Comparison of ENCODE assay signal across 10 cellular contexts in genomic region chr6:3232017-3232838, GRCh38. TPM values are rescaled to one million over a fixed set of nuclear protein-coding genes. Genes with fewer than 3 reads are reported as not detected.
A peak's percentile ranks its signal among the peaks of the same experiment; 100 is the strongest.
DNase-seq lines count a peak whose midpoint lies in the region; ATAC-seq and TF ChIP-seq lines count a peak whose summit lies in the region.
"Had no signal": no experiment of that assay in that cellular context is flagged by ENCODE, and none has a peak within 500 bp of the region (broad histone marks: within the 10 kb centered on the region; RNA-seq: fewer than 3 reads in every experiment).

No MANE protein-coding gene starts in this region.

- no peak for TF ChIP-seq CTCF in right atrium auricular region (IDR thresholded peaks at IDR 0.05)
- TF ChIP-seq CTCF in cardiac fibroblast (IDR thresholded peaks at IDR 0.05; ENCODE audit: low read depth, low read length): no peak
- no peak for TF ChIP-seq CTCF in vagina (IDR thresholded peaks at IDR 0.05)

- no peak for TF ChIP-seq POLR2A in vagina (IDR thresholded peaks at IDR 0.05)

- ATAC-seq in left ventricle myocardium superior (no peak), GM21447 (IDR thresholded peaks at IDR 0.05; ENCODE audit: unreplicated experiment) (no peak)

- no peaks in the 10 kb centered on the region for H3K36me3 ChIP-seq in right atrium auricular region
- H3K36me3 ChIP-seq in mesodermal cell (ENCODE audit: control insufficient read depth, insufficient read depth, low read length): no peaks in the 10 kb centered on the region
- no peaks in the 10 kb centered on the region for H3K36me3 ChIP-seq in vagina
- H3K36me3 ChIP-seq: neutrophil had no signal

- H3K4me3 ChIP-seq in right atrium auricular region (peak overlapping the region; percentile 49 to 61), cardiac fibroblast (replicated peaks in 1 of 2; ENCODE audit: low read depth in 2 of 2, low read length in 2 of 2) (peak overlapping the region; percentile 50 to 53), mesodermal cell (ENCODE audit: extremely low read depth, insufficient read depth, low read length, poor library complexity, severe bottlenecking) (peak overlapping the region; percentile 50), vagina (peak overlapping the region; percentile 55 to 58)

- intact Hi-C loops in left ventricle myocardium superior (cut with micrococcal nuclease): no loop called here
- intact Hi-C loops in vagina (cut with DNase I): no loop called here

- H3K9me3 ChIP-seq in right atrium auricular region: no peaks in the 10 kb centered on the region
- no peaks in the 10 kb centered on the region for H3K9me3 ChIP-seq in mesodermal cell (ENCODE audit: control insufficient read depth, low read length)
- H3K9me3 ChIP-seq in vagina: no peaks in the 10 kb centered on the region
- H3K9me3 ChIP-seq: neutrophil had no signal

- H3K27me3 ChIP-seq in right atrium auricular region (peaks cover 14 to 28% of the 10 kb centered on the region in 2 donors), vagina (no peaks in the 10 kb centered on the region)

- H3K4me1 ChIP-seq in right atrium auricular region (peaks cover 0 to 44% of the 10 kb centered on the region in 2 donors), mesodermal cell (ENCODE audit: control insufficient read depth, insufficient read depth, low read length, poor library complexity, severe bottlenecking) (peaks cover 3% of the 10 kb centered on the region), vagina (peaks cover 49% of the 10 kb centered on the region)

- WGBS in mesodermal cell (ENCODE audit: insufficient coverage in 2 of 2), 2 experiments: 8 to 15% methylated on average over 14 to 17 of the region's 22 CpGs

- peak overlapping the region in 1 of 2 donors; percentile 79 for H3K27ac ChIP-seq in right atrium auricular region
- peak overlapping the region; percentile 87 for H3K27ac ChIP-seq in mesodermal cell (ENCODE audit: low read depth, low read length, severe bottlenecking)
- peak overlapping the region; percentile 70 for H3K27ac ChIP-seq in vagina
- H3K27ac ChIP-seq: neutrophil had no signal

- DNase-seq in right atrium auricular region (ENCODE audit: low spot score) (no peak), left ventricle myocardium superior (no peak), cardiac fibroblast (ENCODE audit: low read depth in 2 of 2) (no peak), vagina (ENCODE audit: extremely low spot score in 2 of 2) (no peak), middle frontal gyrus (ENCODE audit: extremely low spot score, low spot score) (no peak), NCI-H1436 (lab: John Stamatoyannopoulos, UW) (no peak)

RNA-seq across cellular contexts. Expression of gene TUBB2B, which starts 4.8 kb away (rescaled TPM):
- total RNA-seq in right atrium auricular region: 1 to 10 TPM; 2.2 to 2.4 TPM
- 1.0 TPM for total RNA-seq in left ventricle myocardium superior
- 280 TPM for polyA plus RNA-seq in mesodermal cell (2013, experiment 1 of 2)
- polyA plus RNA-seq in mesodermal cell (2013, experiment 2 of 2): 213 TPM
- total RNA-seq in vagina: 6.9 TPM
- total RNA-seq: activated CD8-positive, alpha-beta memory T cell treated with anti-CD3 and anti-CD28 coated beads for 36 hours had no signal

RNA-seq across cellular contexts. Expression of gene PSMG4, which starts 26.5 kb away (rescaled TPM):
- total RNA-seq in right atrium auricular region (10 to 100 TPM in 1 of 2 donors, 1 to 10 TPM in 1; 4.4 to 10.4 TPM), left ventricle myocardium superior (7.2 TPM), vagina (25.0 TPM)
- polyA plus RNA-seq in mesodermal cell (2013, experiment 1 of 2): 14.0 TPM
- 14.7 TPM for polyA plus RNA-seq in mesodermal cell (2013, experiment 2 of 2)
